Comparison of ENCODE assay signal across 9 cellular contexts in the genomic region with DNA sequence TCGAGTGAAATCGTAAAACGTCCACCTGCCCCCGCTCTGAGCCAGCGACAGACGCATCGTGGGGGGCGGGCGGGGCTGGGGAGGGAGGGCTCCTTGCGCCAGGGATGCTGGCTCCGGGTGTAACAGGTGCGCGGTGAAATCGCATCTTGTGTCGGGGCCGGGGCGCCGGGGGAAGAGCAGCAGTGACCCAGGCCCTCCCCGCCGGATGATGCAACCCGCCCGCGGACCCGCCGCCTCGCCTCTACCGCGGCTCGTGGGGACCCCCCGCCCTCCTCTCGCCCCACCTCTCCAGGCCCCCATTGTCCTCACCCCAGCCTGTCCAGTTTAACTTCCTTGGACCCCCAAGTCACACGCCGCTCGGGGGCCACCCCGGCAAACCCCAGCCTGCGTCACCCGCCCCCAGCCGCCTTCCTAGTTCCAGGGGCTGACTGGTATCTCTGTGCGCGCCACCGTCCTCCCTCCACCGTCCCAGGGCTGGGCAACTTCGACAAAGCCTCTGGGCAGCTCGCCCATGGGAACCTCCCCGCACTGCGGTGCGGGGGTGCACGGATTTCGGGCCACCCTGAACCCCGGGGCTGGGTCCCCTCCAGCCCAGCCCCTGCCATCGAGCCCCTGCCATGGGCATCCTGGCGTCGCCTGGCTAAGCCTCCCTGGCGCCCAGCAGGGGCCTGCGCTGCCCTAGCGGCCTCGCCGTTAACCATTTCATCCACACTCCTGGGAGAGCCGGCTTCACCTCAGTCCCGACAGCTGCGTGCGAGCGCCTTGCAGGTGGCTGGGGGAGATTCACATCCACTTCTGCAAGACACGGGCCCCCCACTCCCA. TPM values are rescaled to one million over a fixed set of nuclear protein-coding genes. Genes with fewer than 3 reads are reported as not detected.
A peak's percentile ranks its signal among the peaks of the same experiment; 100 is the strongest.
DNase-seq lines count a peak whose midpoint lies in the region; ATAC-seq and TF ChIP-seq lines count a peak whose summit lies in the region.
"Had no signal": no experiment of that assay in that cellular context is flagged by ENCODE, and none has a peak within 500 bp of the region (broad histone marks: within the 10 kb centered on the region; RNA-seq: fewer than 3 reads in every experiment).

No MANE protein-coding gene starts in this region.

- H3K27me3 ChIP-seq in heart right ventricle = peaks cover 23 to 83% (median 80%) of the 10 kb centered on the region in 7 donors

- no peak overlapping the region for H3K27ac ChIP-seq in heart right ventricle

- peaks cover 0 to 23% (median 19%) of the 10 kb centered on the region in 9 donors for H3K4me1 ChIP-seq in heart right ventricle

- ATAC-seq in activated CD4-positive, CD25-positive, alpha-beta regulatory T cell treated with anti-CD3 and anti-CD28 coated beads, Interleukin-2, amount 50 U/mL, for 24 hours = peak; percentile 34 to 49
- no peak for ATAC-seq in heart right ventricle
- ATAC-seq in GM21576 (IDR thresholded peaks at IDR 0.05; ENCODE audit: unreplicated experiment) = no peak
- no peak for ATAC-seq in HG03342 (IDR thresholded peaks at IDR 0.05; ENCODE audit: unreplicated experiment)

- H3K4me3 ChIP-seq in heart right ventricle = peak overlapping the region in 6 of 10 donors; percentile 3 to 34 (median 23)

- H3K36me3 ChIP-seq in heart right ventricle = no peaks in the 10 kb centered on the region

- intact Hi-C loops in heart right ventricle (cut with DNase I) = no loop called here

- no peak for TF ChIP-seq CTCF in heart right ventricle (IDR thresholded peaks at IDR 0.05)

- H3K9me3 ChIP-seq in heart right ventricle = peaks cover 0 to 11% (median 0%) of the 10 kb centered on the region in 11 donors

- WGBS in heart right ventricle, 2 donors = 1 to 3% methylated on average over 54 to 64 of the region's 64 CpGs

- DNase-seq in activated CD4-positive, CD25-positive, alpha-beta regulatory T cell (lab: John Stamatoyannopoulos, UW) = no peak
- DNase-seq in SW480 (ENCODE audit: low spot score) (peak; percentile 62), heart right ventricle (no peak), Kasumi-1 (lab: John Stamatoyannopoulos, UW) (no peak)
- peak; percentile 24 for DNase-seq in stimulated activated CD4-positive, alpha-beta T cell treated with anti-CD3 and anti-CD28 coated beads, Interleukin-4, amount 100 ng/mL, for 24 hours

RNA-seq across cellular contexts. Expression of gene KIF1A, which starts 0.8 kb away (rescaled TPM):
- 10 to 100 TPM in 2 of 10 donors, 1 to 10 TPM in 6, under 1 TPM in 2; 0.51 to 21.4 (median 1.6) TPM for total RNA-seq in heart right ventricle
- under 1 TPM; 0.37 to 0.42 TPM for polyA plus RNA-seq in heart right ventricle
- total RNA-seq: M059J had no signal

RNA-seq across cellular contexts. Expression of gene AGXT, which starts 47.8 kb away (rescaled TPM):
- total RNA-seq in heart right ventricle = not detected
- polyA plus RNA-seq in heart right ventricle = under 1 TPM in 1 of 2 donors, not detected in 1; 0.09 TPM
- total RNA-seq: M059J had no signal

Comparison
In these comparisons a context has a peak if more than half of its experiments do, and no peak if none do; other contexts are left out.
1. ATAC-seq: peak in activated CD4-positive, CD25-positive, alpha-beta regulatory T cell treated with anti-CD3 and anti-CD28 coated beads, Interleukin-2, amount 50 U/mL, for 24 hours (2 of 2); none in heart right ventricle (0 of 8), GM21576 (single experiment) and HG03342 (single experiment).
2. DNase-seq: peak in SW480 (single experiment) and stimulated activated CD4-positive, alpha-beta T cell treated with anti-CD3 and anti-CD28 coated beads, Interleukin-4, amount 100 ng/mL, for 24 hours (single experiment); none in activated CD4-positive, CD25-positive, alpha-beta regulatory T cell (0 of 4), heart right ventricle (0 of 2) and Kasumi-1 (0 of 2).